Comparison of ENCODE assay signal across 1 cellular context in genomic region chr19:1853295-1854031, GRCh38.
TF ChIP-seq lines count a peak whose summit lies in the region.

No MANE protein-coding gene starts in this region.

TF ChIP-seq in A549, 52 proteins besides CTCF, POLR2A, EP300 and RAD21 (continued from another document):
- TF ChIP-seq MAX (IDR thresholded peaks at IDR 0.05): peak; percentile 51; the same call in 1 of the 2 replicates
TF ChIP-seq in A549: peak in this region for 3.
